26 cellular contexts compared by ENCODE assay signal in the genomic region with DNA sequence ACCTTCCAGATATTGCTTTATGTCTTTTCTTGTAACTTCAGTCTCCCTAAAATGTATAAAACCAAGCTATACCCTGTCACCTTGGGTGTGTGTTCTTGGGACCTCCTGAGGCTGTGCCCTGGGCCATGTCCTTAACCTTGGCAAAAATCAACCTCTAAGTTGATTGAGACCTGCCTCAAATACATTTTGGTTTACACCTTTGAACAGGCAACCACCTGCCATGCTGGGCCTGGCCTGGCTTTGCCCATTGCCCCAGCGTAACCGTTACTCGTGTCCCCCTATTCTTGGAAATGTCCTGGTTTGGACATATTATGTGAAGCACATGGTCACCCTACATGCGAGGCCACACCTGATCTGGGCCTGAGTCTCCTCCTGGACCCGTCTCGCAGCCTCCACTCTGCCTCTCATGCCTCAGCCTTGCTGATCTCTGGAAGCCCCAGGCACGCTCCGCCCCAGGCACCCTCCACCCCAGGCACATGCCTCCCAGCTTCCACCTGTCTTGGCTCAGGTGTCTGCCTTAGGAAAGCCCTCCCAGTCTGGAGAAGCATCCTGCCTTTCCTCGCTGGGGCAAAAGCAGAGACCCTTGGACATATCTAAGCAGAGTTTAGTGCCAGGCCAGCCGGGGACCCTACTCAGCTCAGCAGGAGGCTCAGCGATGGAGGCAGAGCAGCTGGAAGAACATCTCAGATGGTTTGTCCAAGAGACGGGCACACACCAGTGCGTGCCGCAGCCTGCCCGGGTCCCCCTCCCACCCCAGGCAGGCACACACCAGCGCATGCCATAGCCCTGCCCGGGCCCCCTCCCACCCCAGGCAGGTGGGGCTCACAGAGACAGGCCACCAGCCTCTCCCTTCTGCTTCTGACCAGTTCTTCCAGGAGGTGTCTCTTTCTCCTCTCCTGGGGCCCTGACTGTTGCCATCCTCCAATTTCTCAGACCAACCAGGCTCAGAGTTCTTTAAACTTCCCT. TPM values are rescaled to one million over a fixed set of nuclear protein-coding genes. Genes with fewer than 3 reads are reported as not detected.
"Had no signal": no experiment of that assay in that cellular context is flagged by ENCODE, and none has a peak within 500 bp of the region (broad histone marks: within the 10 kb centered on the region; RNA-seq: fewer than 3 reads in every experiment).

No MANE protein-coding gene starts in this region.

- DNase-seq: activated CD4-positive, alpha-beta memory T cell treated with anti-CD3 and anti-CD28 coated beads for 36 hours; activated CD4-positive, alpha-beta T cell treated with anti-CD3 and anti-CD28 coated beads, Interleukin-2, amount 10 ng/mL, durations not matched to agents 7 days and 5 days; activated CD4-positive, CD25-positive, alpha-beta regulatory T cell; activated gamma-delta T cell; activated naive CD4-positive, alpha-beta T cell treated with anti-CD3 and anti-CD28 coated beads for 36 hours; activated naive CD8-positive, alpha-beta T cell treated with anti-CD3 and anti-CD28 coated beads for 36 hours; activated T-cell treated with anti-CD3 and anti-CD28 coated beads, Interleukin-2, amount 50 U/mL, for 4 hours; brain microvascular endothelial cell; MG63; MV-4-11; NCI-H1092 treated with DMSO at 0.1 percent for 48 hours; NCI-H1417 treated with DMSO at 0.1 percent for 48 hours; NCI-H1694 treated with DMSO at 0.1 percent for 48 hours; NCI-H2029 treated with DMSO at 0.1 percent for 48 hours; NCI-H345; NCI-H510A; NCI-H526 treated with DMSO at 0.1 percent for 48 hours; NCI-H82; RPMI8226; T-cell; T-helper 2 cell; T1000 had no signal

- ATAC-seq: activated T-cell treated with anti-CD3 and anti-CD28 coated beads, Interleukin-2, amount 50 U/mL, for 4 hours; T-cell had no signal

- H3K9me3 ChIP-seq: MG63 had no signal

- H3K4me3 ChIP-seq: cardiac muscle cell, MG63, SK-N-MC had no signal

- H3K27ac ChIP-seq: brain microvascular endothelial cell, cardiac muscle cell, SK-N-MC, VCaP had no signal

- H3K36me3 ChIP-seq: brain microvascular endothelial cell, cardiac muscle cell, MG63 had no signal

RNA-seq across cellular contexts. Expression of a gene that starts 4.0 kb away (rescaled TPM):
- total RNA-seq: activated CD4-positive, alpha-beta T cell treated with anti-CD3 and anti-CD28 coated beads, Interleukin-2, amount 10 ng/mL, durations not matched to agents 7 days and 5 days; activated naive CD8-positive, alpha-beta T cell treated with anti-CD3 and anti-CD28 coated beads for 36 hours; OCI-LY7 had no signal
